8 cellular contexts compared by ENCODE assay signal in the genomic region with DNA sequence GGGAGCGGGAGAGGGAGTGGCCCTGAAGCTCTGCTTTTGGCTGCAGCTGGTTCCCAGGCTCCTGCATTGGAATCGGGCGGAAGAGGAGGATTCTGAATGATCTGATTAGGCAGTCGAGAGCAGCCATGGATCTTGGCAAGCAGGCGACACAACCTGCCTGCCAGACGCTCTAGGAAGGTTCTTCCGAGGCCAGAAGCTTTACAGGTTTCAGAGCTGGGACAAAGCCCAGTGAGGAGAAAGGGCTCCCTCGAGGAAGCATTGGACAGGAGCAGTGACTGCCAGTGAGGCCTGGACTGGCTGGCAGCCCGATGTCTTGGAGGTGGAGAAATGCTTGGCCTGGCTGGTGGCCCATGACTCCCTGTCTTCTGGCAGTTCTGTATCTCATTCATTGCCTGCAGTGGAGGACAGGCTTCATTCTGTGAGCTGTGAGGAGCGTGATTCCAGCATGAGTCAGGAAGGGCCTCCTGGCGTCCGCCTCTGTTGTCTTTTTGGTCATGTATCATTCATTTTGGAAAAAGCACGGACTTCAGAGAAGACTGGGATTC.
DNase-seq lines count a peak whose midpoint lies in the region; ATAC-seq and TF ChIP-seq lines count a peak whose summit lies in the region.

No MANE protein-coding gene starts in this region.

- POLR2A ChIA-PET in BJ (lab: Charles Lee) = no interaction called here

- CTCF ChIA-PET in BJ (lab: Yijun Ruan, JAX) = interaction anchor here (0.6 to 3.9 kb wide), 9 partner anchors 13 to 136 kb away, joined by 3 to 22 read pairs (median 4); no protein-coding TSS in a partner anchor

- intact Hi-C loops in posterior cingulate gyrus (cut with DNase I) = loop anchor here (5.0 kb wide), 1 partner anchor 49 kb away; no protein-coding TSS in a partner anchor

- TF ChIP-seq CTCF in BJ (IDR thresholded peaks at IDR 0.05; ENCODE audit: insufficient read depth, low read depth, low read length) (0 out of 2 replicates have a peak, but pooled peaks have one; percentile 10), foreskin keratinocyte (conservative IDR thresholded peaks at IDR 0.05) (peak; percentile 20), GM10266 (IDR thresholded peaks at IDR 0.05; ENCODE audit: control insufficient read depth, insufficient read depth, low read depth, missing control alignments) (no peak)

- H3K4me3 ChIP-seq in BJ (ENCODE audit: low read depth, low read length) (no peak overlapping the region), SJSA1 (no peak overlapping the region)

- peak; percentile 85 for DNase-seq in BJ (ENCODE audit: low read depth)
- peak; percentile 84 to 90 for DNase-seq in SJSA1 (ENCODE audit: low read depth in 1 of 2, low spot score in 2 of 2)
- DNase-seq in foreskin keratinocyte = peak in 1 of 2 donors; percentile 69
- DNase-seq in posterior cingulate gyrus = peak; percentile 59 to 95 (median 74)
- no peak for DNase-seq in activated T-cell treated with anti-CD3 and anti-CD28 coated beads for 4 hours
- DNase-seq in GM10266 (ENCODE audit: extremely low spot score) = no peak

- H3K27ac ChIP-seq in SJSA1 = peak overlapping the region; percentile 47
- H3K27ac ChIP-seq in foreskin keratinocyte = no peak overlapping the region

- H3K27me3 ChIP-seq in BJ (ENCODE audit: control insufficient read depth, insufficient read depth, low read length) (no peaks in the 10 kb centered on the region), SJSA1 (replicated peaks) (no peaks in the 10 kb centered on the region), foreskin keratinocyte (peaks cover 13% of the 10 kb centered on the region)

- peaks cover 27% of the 10 kb centered on the region for H3K4me1 ChIP-seq in SJSA1 (replicated peaks)
- H3K4me1 ChIP-seq in foreskin keratinocyte = peaks cover 8% of the 10 kb centered on the region

- no peaks in the 10 kb centered on the region for H3K9me3 ChIP-seq in SJSA1 (replicated peaks)

- peak; percentile 80 for ATAC-seq in foreskin keratinocyte
- ATAC-seq in GM18873 (IDR thresholded peaks at IDR 0.05; ENCODE audit: low FRiP score, unreplicated experiment) = no peak
- no peak for ATAC-seq in GM21619 (IDR thresholded peaks at IDR 0.05; ENCODE audit: unreplicated experiment)

- H3K36me3 ChIP-seq in BJ (ENCODE audit: control insufficient read depth, insufficient read depth, low read length) = no peaks in the 10 kb centered on the region
- H3K36me3 ChIP-seq in SJSA1 = no peaks in the 10 kb centered on the region

Comparison
In these comparisons a context has a peak if more than half of its experiments do, and no peak if none do; other contexts are left out.
1. DNase-seq: peak in BJ (single experiment), SJSA1 (2 of 2) and posterior cingulate gyrus (10 of 10); none in activated T-cell treated with anti-CD3 and anti-CD28 coated beads for 4 hours (single experiment) and GM10266 (single experiment).